21 cellular contexts compared by ENCODE assay signal in the genomic region with DNA sequence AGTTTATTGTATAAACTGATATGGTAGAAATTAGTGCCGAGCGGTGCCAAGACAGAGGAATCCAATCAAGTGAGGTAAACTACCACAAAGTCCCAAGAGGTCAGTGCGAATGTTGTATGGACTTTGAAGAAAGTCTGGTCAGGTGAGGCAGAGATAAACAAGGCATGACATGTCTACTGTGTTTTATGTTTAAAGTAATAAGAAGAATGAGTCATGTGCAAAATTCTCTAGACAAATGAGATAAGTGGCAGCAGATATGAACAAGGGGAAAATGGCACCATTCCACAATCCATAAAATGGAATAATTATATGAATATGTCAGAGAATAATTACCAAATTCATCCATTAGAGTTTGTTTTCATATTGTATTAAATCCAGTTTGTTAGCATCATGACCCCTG.
"Had no signal": no experiment of that assay in that cellular context is flagged by ENCODE, and none has a peak within 500 bp of the region (broad histone marks: within the 10 kb centered on the region; RNA-seq: fewer than 3 reads in every experiment).

No MANE protein-coding gene starts in this region.

- H3K4me3 ChIP-seq: MG63, SJCRH30 had no signal

- H3K4me1 ChIP-seq: SJCRH30 had no signal

- H3K27me3 ChIP-seq: SJCRH30 had no signal

- H3K36me3 ChIP-seq: MG63, SJCRH30 had no signal

- H3K9me3 ChIP-seq: MG63, SJCRH30 had no signal

- ATAC-seq: HepG2, Panc1, Right ventricle myocardium inferior had no signal

- FAIRE-seq: HepG2 had no signal

- H3K27ac ChIP-seq: SJCRH30 had no signal

- DNase-seq: IMR-90, Karpas-422, KG1, MG63, NCI-H1092, NCI-H1105 treated with DMSO at 0.1 percent for 48 hours, NCI-H1417 treated with DMSO at 0.1 percent for 48 hours, NCI-H146, NCI-H1694 treated with DMSO at 0.1 percent for 48 hours, NCI-H1930, NCI-H2081, NCI-H2107, NCI-H2227 treated with DMSO at 0.1 percent for 48 hours, NCI-H524, NCI-H526 treated with DMSO at 0.1 percent for 48 hours, NCI-H774, SHP77 treated with DMSO at 0.1 percent for 48 hours, SJCRH30 had no signal
